1 cellular context compared by ENCODE assay signal in genomic region chr7:128458956-128459355, GRCh38.
TF ChIP-seq lines count a peak whose summit lies in the region.

No MANE protein-coding gene starts in this region.

TF ChIP-seq in WTC11, 78 proteins besides CTCF, POLR2A, EP300 and RAD21 (continued from another document):
- TF ChIP-seq ZBTB43 (CRISPR knock-in tag; IDR thresholded peaks at IDR 0.05) (no peak), SOX15 (CRISPR knock-in tag; IDR thresholded peaks at IDR 0.05) (no peak), CREB1 (CRISPR knock-in tag; IDR thresholded peaks at IDR 0.05) (no peak), ZNF416 (CRISPR knock-in tag; IDR thresholded peaks at IDR 0.05) (no peak), FOXP1 (CRISPR knock-in tag; IDR thresholded peaks at IDR 0.05; ENCODE audit: borderline replicate concordance) (no peak)
